Comparison of ENCODE assay signal across 7 cellular contexts in genomic region chr4:55308071-55308470, GRCh38.
"Had no signal": no experiment of that assay in that cellular context is flagged by ENCODE, and none has a peak within 500 bp of the region (broad histone marks: within the 10 kb centered on the region; RNA-seq: fewer than 3 reads in every experiment).

No MANE protein-coding gene starts in this region.

- H3K9me3 ChIP-seq: HAP-1 had no signal

- DNase-seq: GM23248, GOT3, H7, KG1 had no signal

- H3K4me1 ChIP-seq: HAP-1 had no signal

- H2AFZ ChIP-seq: GM23248 had no signal

- H3K9ac ChIP-seq: GM23248 had no signal

- ATAC-seq: HCT116 had no signal

- H3K27ac ChIP-seq: GM23248 had no signal

- H3K36me3 ChIP-seq: HAP-1 had no signal

- H3K4me3 ChIP-seq: GM23248, HAP-1 had no signal

- FAIRE-seq: HTR-8/SVneo had no signal
